9 cellular contexts compared by ENCODE assay signal in the genomic region with DNA sequence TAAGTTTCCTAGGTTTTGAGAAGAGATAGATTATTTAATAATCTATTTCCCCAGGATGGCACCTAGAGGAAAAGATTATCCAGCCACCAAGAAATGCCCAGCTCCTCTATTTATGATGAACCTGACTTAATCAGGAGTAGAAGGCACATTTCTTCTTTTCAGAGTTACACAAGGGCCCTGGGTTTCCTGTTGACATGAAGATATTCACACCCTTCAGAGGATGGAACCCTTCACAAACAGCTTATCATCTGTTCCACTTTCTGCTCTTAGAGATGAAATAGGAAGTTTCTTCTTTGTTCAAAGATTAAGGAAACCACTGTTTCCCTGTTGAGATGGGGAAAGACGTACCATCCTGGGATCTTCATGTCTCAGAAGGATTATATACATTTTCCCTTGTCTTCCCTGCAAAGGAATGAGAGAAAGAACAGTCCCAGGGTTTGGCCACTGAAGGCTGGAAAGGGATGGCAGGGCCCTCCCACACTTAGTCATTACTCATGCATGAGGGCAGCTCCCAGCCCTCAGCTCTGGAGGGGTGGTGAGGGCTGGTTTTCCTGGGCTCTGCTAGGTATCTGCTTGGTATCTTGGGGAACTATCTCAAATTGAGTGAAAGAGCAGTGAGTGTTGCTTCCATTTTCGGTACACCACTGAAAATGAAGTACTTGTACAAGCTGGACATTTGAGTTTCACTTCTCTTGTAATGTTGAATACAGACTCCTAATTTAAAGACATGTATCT.
A peak's percentile ranks its signal among the peaks of the same experiment; 100 is the strongest.
DNase-seq lines count a peak whose midpoint lies in the region; ATAC-seq and TF ChIP-seq lines count a peak whose summit lies in the region.
"Had no signal": no experiment of that assay in that cellular context is flagged by ENCODE, and none has a peak within 500 bp of the region (broad histone marks: within the 10 kb centered on the region; RNA-seq: fewer than 3 reads in every experiment).

No MANE protein-coding gene starts in this region.

- no peak overlapping the region for H3K9ac ChIP-seq in KMS-11

- H3K4me2 ChIP-seq in KMS-11 (peak overlapping the region; percentile 55), OCI-LY7 (ENCODE audit: low read length) (no peak overlapping the region)

- no peaks in the 10 kb centered on the region for H3K36me3 ChIP-seq in KMS-11 (ENCODE audit: insufficient read depth)
- no peaks in the 10 kb centered on the region for H3K36me3 ChIP-seq in body of pancreas (replicated peaks in 1 of 2; ENCODE audit: insufficient read depth in 1 of 2, low read depth in 2 of 2)
- no peaks in the 10 kb centered on the region for H3K36me3 ChIP-seq in OCI-LY7 (ENCODE audit: insufficient read depth, low read length)

- TF ChIP-seq POLR2A in body of pancreas (IDR thresholded peaks at IDR 0.05) = no peak

- H3K9me2 ChIP-seq in OCI-LY7 (ENCODE audit: insufficient read depth, low read length) = no peaks in the 10 kb centered on the region

- CTCF ChIA-PET in OCI-LY7 (lab: Charles Lee; ENCODE audit: unreplicated experiment) = no interaction called here

- WGBS in body of pancreas, 2 donors = 46 to 54% methylated on average over 2 of the region's 2 CpGs

- no peaks in the 10 kb centered on the region for H3K27me3 ChIP-seq in KMS-11 (ENCODE audit: insufficient read depth, low read depth)
- no peaks in the 10 kb centered on the region for H3K27me3 ChIP-seq in body of pancreas

- POLR2A ChIA-PET in OCI-LY7 (lab: Charles Lee) = interaction anchor here (0.6 kb wide), 1 partner anchor 1281 kb away, joined by 4 read pairs; no protein-coding TSS in a partner anchor

- no peaks in the 10 kb centered on the region for H4K20me1 ChIP-seq in KMS-11 (ENCODE audit: insufficient read depth)
- no peaks in the 10 kb centered on the region for H4K20me1 ChIP-seq in OCI-LY7 (ENCODE audit: insufficient read depth, low read length)

- H3K79me2 ChIP-seq in KMS-11 (ENCODE audit: insufficient read depth, low read depth) = no peaks in the 10 kb centered on the region
- no peaks in the 10 kb centered on the region for H3K79me2 ChIP-seq in OCI-LY7 (ENCODE audit: insufficient read depth, low read depth, low read length)

- H3K9me3 ChIP-seq in body of pancreas (no peaks in the 10 kb centered on the region), OCI-LY7 (ENCODE audit: low read length) (no peaks in the 10 kb centered on the region)

- H3K4me1 ChIP-seq in KMS-11 (ENCODE audit: low read depth, poor library complexity, severe bottlenecking) = peaks cover 19% of the 10 kb centered on the region
- H3K4me1 ChIP-seq in body of pancreas = no peaks in the 10 kb centered on the region
- no peaks in the 10 kb centered on the region for H3K4me1 ChIP-seq in OCI-LY7 (ENCODE audit: insufficient read depth, low read length, poor library complexity, severe bottlenecking)

- ATAC-seq in GM21529 (IDR thresholded peaks at IDR 0.05; ENCODE audit: unreplicated experiment) = peak; percentile 91
- no peak for ATAC-seq in body of pancreas

- H3K4me3 ChIP-seq in KMS-11 (IDR thresholded peaks at IDR 0.05; ENCODE audit: insufficient read depth, low read depth, low read length) = no peak overlapping the region
- no peak overlapping the region for H3K4me3 ChIP-seq in foreskin fibroblast (ENCODE audit: low read depth in 1 of 2, low read length in 2 of 2)
- H3K4me3 ChIP-seq in body of pancreas = no peak overlapping the region
- H3K4me3 ChIP-seq in OCI-LY7 (ENCODE audit: low read depth, low read length, poor library complexity, severe bottlenecking) = no peak overlapping the region

- BruUV-seq in OCI-LY7 (replicated peaks; lab: Mats Ljungman, UMichigan) = no TSS peak

- TF ChIP-seq CTCF in KMS-11 (conservative IDR thresholded peaks at IDR 0.05; ENCODE audit: low read depth, low read length) = no peak
- no peak for TF ChIP-seq CTCF in foreskin fibroblast (IDR thresholded peaks at IDR 0.05; ENCODE audit: low read depth, low read length)
- no peak for TF ChIP-seq CTCF in body of pancreas (IDR thresholded peaks at IDR 0.05)
- no peak for TF ChIP-seq CTCF in OCI-LY7 (conservative IDR thresholded peaks at IDR 0.05; ENCODE audit: low read length)

- DNase-seq in GM03348 (ENCODE audit: low spot score) = peak; percentile 70
- peak; percentile 21 to 74 for DNase-seq in foreskin fibroblast
- DNase-seq in NCI-H2227 (lab: John Stamatoyannopoulos, UW; ENCODE audit: unreplicated experiment) = no peak
- no peak for DNase-seq in body of pancreas
- no peak for DNase-seq in activated CD8-positive, alpha-beta memory T cell treated with anti-CD3 and anti-CD28 coated beads for 24 hours
- no peak for DNase-seq in OCI-LY7 (ENCODE audit: low spot score)

- H3K27ac ChIP-seq in KMS-11 (peak overlapping the region; percentile 13; the same call in 1 of the 2 replicates), body of pancreas (no peak overlapping the region), OCI-LY7 (ENCODE audit: low read depth, low read length, poor library complexity, severe bottlenecking) (no peak overlapping the region)
- H3K27ac ChIP-seq: HL-60 had no signal

- intact Hi-C loops in body of pancreas (cut with DNase I) = no loop called here
- intact Hi-C loops in OCI-LY7 (cut with micrococcal nuclease; ENCODE audit: unreplicated experiment) = no loop called here

- H2AFZ ChIP-seq in KMS-11 (ENCODE audit: low read depth) = peak overlapping the region; percentile 48
- no peak overlapping the region for H2AFZ ChIP-seq in OCI-LY7 (ENCODE audit: low read length)

Comparison
In these comparisons a context has a peak if more than half of its experiments do, and no peak if none do; other contexts are left out.
1. DNase-seq: peak in GM03348 (single experiment) and foreskin fibroblast (2 of 2); none in NCI-H2227 (single experiment), body of pancreas (0 of 4), activated CD8-positive, alpha-beta memory T cell treated with anti-CD3 and anti-CD28 coated beads for 24 hours (single experiment) and OCI-LY7 (single experiment).